Comparison of ENCODE assay signal across 9 cellular contexts in the genomic region with DNA sequence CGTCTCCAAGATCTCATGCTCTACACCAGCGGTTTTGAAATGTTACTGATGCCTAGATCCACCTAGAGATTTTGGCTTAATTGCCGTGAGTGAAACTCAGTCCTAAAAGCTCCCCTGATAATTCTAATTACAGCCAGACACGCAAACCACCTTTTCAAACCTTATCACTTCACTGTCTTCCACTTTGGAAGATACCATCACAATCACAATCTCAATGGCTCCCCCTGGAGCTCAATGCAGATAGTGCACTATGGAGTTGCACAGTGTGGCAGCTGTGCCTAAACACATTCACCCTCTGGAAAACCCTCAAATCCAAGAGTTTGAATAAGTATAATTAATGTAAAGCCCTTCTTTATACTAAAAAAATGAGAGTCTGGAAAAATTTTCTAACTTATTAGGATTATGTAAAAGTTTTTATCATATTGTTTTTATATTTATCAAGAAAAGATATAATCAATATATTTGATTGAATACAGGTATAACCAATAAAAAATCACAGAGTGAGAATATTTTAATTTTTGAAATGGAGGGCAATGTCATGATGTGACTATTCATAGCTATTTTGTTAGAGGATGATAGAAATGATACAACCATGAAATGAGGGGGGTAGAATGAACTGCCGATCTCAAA.
DNase-seq lines count a peak whose midpoint lies in the region; ATAC-seq and TF ChIP-seq lines count a peak whose summit lies in the region.
"Had no signal": no experiment of that assay in that cellular context is flagged by ENCODE, and none has a peak within 500 bp of the region (broad histone marks: within the 10 kb centered on the region; RNA-seq: fewer than 3 reads in every experiment).

No MANE protein-coding gene starts in this region.

- no peaks in the 10 kb centered on the region for H3K27me3 ChIP-seq in prostate gland (replicated peaks; ENCODE audit: insufficient read depth)
- no peaks in the 10 kb centered on the region for H3K27me3 ChIP-seq in CD8-positive, alpha-beta memory T cell (ENCODE audit: insufficient read depth, low read length, poor library complexity, severe bottlenecking)

- H3K4me1 ChIP-seq in prostate gland (replicated peaks), result no peaks in the 10 kb centered on the region
- no peaks in the 10 kb centered on the region for H3K4me1 ChIP-seq in CD8-positive, alpha-beta memory T cell (ENCODE audit: insufficient read depth, low read length)

- no peaks in the 10 kb centered on the region for H3K9me3 Mint-ChIP-seq in glutamatergic neuron (ENCODE audit: unreplicated experiment)
- peaks cover 0 to 3% (median 2%) of the 10 kb centered on the region in 5 donors for H3K9me3 Mint-ChIP-seq in CD8-positive, alpha-beta memory T cell

- no peak overlapping the region for H3K4me3 Mint-ChIP-seq in glutamatergic neuron (ENCODE audit: unreplicated experiment)
- no peak overlapping the region for H3K4me3 Mint-ChIP-seq in CD8-positive, alpha-beta memory T cell
- H3K4me3 Mint-ChIP-seq: stimulated activated effector memory CD8-positive, alpha-beta T cell treated with anti-CD3 and anti-CD28 coated beads, Interleukin-12 subunit alpha, Interleukin-12 subunit beta, amount 100 ng/mL, for 72 hours had no signal

- CTCF ChIA-PET in CD8-positive, alpha-beta memory T cell (lab: Charles Lee), result no interaction called here

- H3K36me3 ChIP-seq in prostate gland, result no peaks in the 10 kb centered on the region
- no peaks in the 10 kb centered on the region for H3K36me3 ChIP-seq in CD8-positive, alpha-beta memory T cell (ENCODE audit: insufficient read depth, low read length)

- no peaks in the 10 kb centered on the region for H3K4me1 Mint-ChIP-seq in glutamatergic neuron (ENCODE audit: low read depth, unreplicated experiment)
- no peaks in the 10 kb centered on the region for H3K4me1 Mint-ChIP-seq in CD8-positive, alpha-beta memory T cell
- H3K4me1 Mint-ChIP-seq: stimulated activated effector memory CD8-positive, alpha-beta T cell treated with anti-CD3 and anti-CD28 coated beads, Interleukin-12 subunit alpha, Interleukin-12 subunit beta, amount 100 ng/mL, for 72 hours had no signal

- DNase-seq in DMS153 treated with DMSO at 0.1 percent for 48 hours (lab: John Stamatoyannopoulos, UW; ENCODE audit: unreplicated experiment) (peak; percentile 37), GM20000 (ENCODE audit: low spot score) (peak; percentile 22), NCI-H510A treated with DMSO at 0.1 percent for 48 hours (lab: John Stamatoyannopoulos, UW) (peak; percentile 56), glutamatergic neuron (peak; percentile 74), prostate gland (ENCODE audit: low spot score) (peak; percentile 27)
- peak; percentile 29 for DNase-seq in activated CD8-positive, alpha-beta memory T cell treated with anti-CD3 and anti-CD28 coated beads, Interleukin-2, amount 50 U/mL, for 4 hours
- DNase-seq in CD8-positive, alpha-beta memory T cell, result no peak

- H3K27me3 Mint-ChIP-seq in glutamatergic neuron (ENCODE audit: unreplicated experiment), result no peaks in the 10 kb centered on the region
- no peaks in the 10 kb centered on the region for H3K27me3 Mint-ChIP-seq in CD8-positive, alpha-beta memory T cell

- H3K27ac Mint-ChIP-seq in glutamatergic neuron (ENCODE audit: unreplicated experiment), result no peak overlapping the region
- no peak overlapping the region for H3K27ac Mint-ChIP-seq in CD8-positive, alpha-beta memory T cell
- H3K27ac Mint-ChIP-seq: stimulated activated effector memory CD8-positive, alpha-beta T cell treated with anti-CD3 and anti-CD28 coated beads, Interleukin-12 subunit alpha, Interleukin-12 subunit beta, amount 100 ng/mL, for 72 hours had no signal

- H3K36me3 Mint-ChIP-seq in glutamatergic neuron (ENCODE audit: unreplicated experiment), result no peaks in the 10 kb centered on the region
- no peaks in the 10 kb centered on the region for H3K36me3 Mint-ChIP-seq in CD8-positive, alpha-beta memory T cell
- H3K36me3 Mint-ChIP-seq: stimulated activated effector memory CD8-positive, alpha-beta T cell treated with anti-CD3 and anti-CD28 coated beads, Interleukin-12 subunit alpha, Interleukin-12 subunit beta, amount 100 ng/mL, for 72 hours had no signal

- H3K27ac ChIP-seq in prostate gland, result no peak overlapping the region
- no peak overlapping the region for H3K27ac ChIP-seq in CD8-positive, alpha-beta memory T cell (ENCODE audit: low read depth, low read length)

- POLR2A ChIA-PET in CD8-positive, alpha-beta memory T cell (lab: Charles Lee), result no interaction called here

- TF ChIP-seq POLR2A in prostate gland (IDR thresholded peaks at IDR 0.05), result no peak

- peak; percentile 43 for TF ChIP-seq CTCF in GM20000 (IDR thresholded peaks at IDR 0.05; ENCODE audit: extremely low read depth, missing control alignments)
- TF ChIP-seq CTCF in glutamatergic neuron (IDR thresholded peaks at IDR 0.05; ENCODE audit: partially characterized antibody, unreplicated experiment), result peak; percentile 90
- TF ChIP-seq CTCF in prostate gland (IDR thresholded peaks at IDR 0.05), result peak in 3 of 4 experiments; percentile 59 to 66 (median 64)

- peak; percentile 88 for ATAC-seq in HG03520 (IDR thresholded peaks at IDR 0.05; ENCODE audit: unreplicated experiment)
- ATAC-seq: stimulated activated effector memory CD8-positive, alpha-beta T cell treated with anti-CD3 and anti-CD28 coated beads, Interleukin-12 subunit alpha, Interleukin-12 subunit beta, amount 100 ng/mL, for 72 hours had no signal

- no peak overlapping the region for H3K4me3 ChIP-seq in prostate gland
- no peak overlapping the region for H3K4me3 ChIP-seq in CD8-positive, alpha-beta memory T cell (ENCODE audit: low read length)

- H3K9me3 ChIP-seq in prostate gland, result no peaks in the 10 kb centered on the region
- H3K9me3 ChIP-seq in CD8-positive, alpha-beta memory T cell (ENCODE audit: low read length), result no peaks in the 10 kb centered on the region

- intact Hi-C loops in prostate gland (cut with DNase I), result loop anchor here (10.0 kb wide), 1 partner anchor 640 kb away; no protein-coding TSS in a partner anchor

- WGBS in prostate gland, result 71% methylated on average over 5 of the region's 5 CpGs

Comparison
In these comparisons a context has a peak if more than half of its experiments do, and no peak if none do; other contexts are left out.
1. DNase-seq: peak in DMS153 treated with DMSO at 0.1 percent for 48 hours (single experiment), GM20000 (single experiment), NCI-H510A treated with DMSO at 0.1 percent for 48 hours (single experiment), activated CD8-positive, alpha-beta memory T cell treated with anti-CD3 and anti-CD28 coated beads, Interleukin-2, amount 50 U/mL, for 4 hours (single experiment), glutamatergic neuron (single experiment) and prostate gland (single experiment); none in CD8-positive, alpha-beta memory T cell (0 of 5).
2. Peak in every context shown above with its lines, with median percentiles within 50 percentile points of each other: CTCF ChIP-seq.